Comparison of ENCODE assay signal across 2 cellular contexts in genomic region chr13:83219832-83220231, GRCh38.
TF ChIP-seq lines count a peak whose summit lies in the region.

No MANE protein-coding gene starts in this region.

TF ChIP-seq in IMR-90, 13 proteins besides CTCF, POLR2A, EP300 and RAD21 (continued from another document):
- TF ChIP-seq MXI1 (IDR thresholded peaks at IDR 0.05; ENCODE audit: borderline replicate concordance, low read depth, low read length): no peak

TF ChIP-seq in K562, 482 proteins besides CTCF, POLR2A, EP300 and RAD21 (continued from another document):
- TF ChIP-seq ARID3A (IDR thresholded peaks at IDR 0.05; ENCODE audit: borderline replicate concordance, low read depth, low read length) (no peak), JUNB (CRISPR knock-in tag; conservative IDR thresholded peaks at IDR 0.05) (no peak)
